15 cellular contexts compared by ENCODE assay signal in genomic region chr22:27776410-27776958, GRCh38. TPM values are rescaled to one million over a fixed set of nuclear protein-coding genes. Genes with fewer than 3 reads are reported as not detected.
DNase-seq lines count a peak whose midpoint lies in the region; ATAC-seq and TF ChIP-seq lines count a peak whose summit lies in the region.
"Had no signal": no experiment of that assay in that cellular context is flagged by ENCODE, and none has a peak within 500 bp of the region (broad histone marks: within the 10 kb centered on the region; RNA-seq: fewer than 3 reads in every experiment).

No MANE protein-coding gene starts in this region.

- TF ChIP-seq EP300 in tibial nerve (IDR thresholded peaks at IDR 0.05), result no peak

- H3K4me3 ChIP-seq in HUES48 (ENCODE audit: low read depth, low read length) (no peak overlapping the region), esophagus squamous epithelium (peak overlapping the region in 2 of 4 donors; percentile 3 to 43), tibial nerve (peak overlapping the region in 2 of 4 donors; percentile 2 to 19)
- H3K4me3 ChIP-seq: pancreas had no signal

- no peaks in the 10 kb centered on the region for H3K27me3 Mint-ChIP-seq in nephron (ENCODE audit: low read depth)

- H3K27me3 ChIP-seq in HUES48 (ENCODE audit: control insufficient read depth, insufficient read depth, low read length) (no peaks in the 10 kb centered on the region), esophagus squamous epithelium (no peaks in the 10 kb centered on the region), tibial nerve (no peaks in the 10 kb centered on the region), foreskin keratinocyte (no peaks in the 10 kb centered on the region)
- H3K27me3 ChIP-seq: pancreas had no signal

- H3K9me3 ChIP-seq in HUES48 (ENCODE audit: control insufficient read depth, insufficient read depth, low read length), result no peaks in the 10 kb centered on the region
- H3K9me3 ChIP-seq in esophagus squamous epithelium, result no peaks in the 10 kb centered on the region
- H3K9me3 ChIP-seq in tibial nerve, result peaks cover 0 to 3% (median 0%) of the 10 kb centered on the region in 4 donors
- H3K9me3 ChIP-seq: pancreas had no signal

- no peak overlapping the region for H3K9ac ChIP-seq in HUES48 (ENCODE audit: low read depth, low read length)

- peak overlapping the region; percentile 37 to 83 (median 77) for H3K27ac Mint-ChIP-seq in nephron
- H3K27ac Mint-ChIP-seq: stimulated activated naive CD8-positive, alpha-beta T cell treated with anti-CD3 and anti-CD28 coated beads, Interleukin-15, Interleukin-2, amounts not matched to agents 100 ng/mL and 50 ng/mL, for 24 hours had no signal

- peak overlapping the region; percentile 62 for H3K27ac ChIP-seq in HUES48 (ENCODE audit: low read depth, low read length)
- peak overlapping the region; percentile 45 to 89 (median 80) for H3K27ac ChIP-seq in esophagus squamous epithelium
- H3K27ac ChIP-seq in tibial nerve, result peak overlapping the region; percentile 24 to 81 (median 54)
- H3K27ac ChIP-seq in foreskin keratinocyte, result no peak overlapping the region
- H3K27ac ChIP-seq: pancreas had no signal

- 38 to 41% methylated on average over 8 to 10 of the region's 12 CpGs for WGBS in esophagus squamous epithelium, 2 donors
- 14 to 16% methylated on average over 12 of the region's 12 CpGs for WGBS in tibial nerve, 2 donors

- H3K4me1 Mint-ChIP-seq in nephron, result peaks cover 67% of the 10 kb centered on the region

- H3K4me3 Mint-ChIP-seq in nephron, result peak overlapping the region; percentile 10 to 43 (median 14)
- H3K4me3 Mint-ChIP-seq: stimulated activated naive CD8-positive, alpha-beta T cell treated with anti-CD3 and anti-CD28 coated beads, Interleukin-15, Interleukin-2, amounts not matched to agents 100 ng/mL and 50 ng/mL, for 24 hours had no signal

- no peaks in the 10 kb centered on the region for H3K36me3 ChIP-seq in HUES48 (ENCODE audit: control insufficient read depth, insufficient read depth, low read length)
- H3K36me3 ChIP-seq in esophagus squamous epithelium, result peaks cover 0 to 4% (median 0%) of the 10 kb centered on the region in 3 donors
- H3K36me3 ChIP-seq in tibial nerve, result no peaks in the 10 kb centered on the region
- H3K36me3 ChIP-seq: pancreas had no signal

- DNase-seq in esophagus squamous epithelium (lab: John Stamatoyannopoulos, UW) (no peak), tibial nerve (ENCODE audit: low spot score in 2 of 2) (no peak), COLO829 (ENCODE audit: low spot score) (no peak), foreskin keratinocyte (no peak)
- no peak for DNase-seq in stimulated activated CD4-positive, alpha-beta T cell treated with anti-CD3 and anti-CD28 coated beads, Interleukin-12 subunit alpha, Interleukin-12 subunit beta, amount 100 ng/mL, for 4 hours
- no peak for DNase-seq in activated CD4-positive, CD25-positive, alpha-beta regulatory T cell (lab: John Stamatoyannopoulos, UW)
- DNase-seq: activated CD4-positive, alpha-beta T cell treated with anti-CD3 and anti-CD28 coated beads for 1 hour; central memory CD4-positive, alpha-beta T cell; kidney; NCI-H774; pancreas; stimulated activated CD4-positive, alpha-beta T cell treated with anti-CD3 and anti-CD28 coated beads, Interleukin-2, amount 100 ng/mL, for 48 hours had no signal

- peaks cover 35% of the 10 kb centered on the region for H3K4me1 ChIP-seq in HUES48 (ENCODE audit: control insufficient read depth, insufficient read depth, low read length)
- peaks cover 7 to 66% (median 14%) of the 10 kb centered on the region in 3 donors for H3K4me1 ChIP-seq in esophagus squamous epithelium
- H3K4me1 ChIP-seq in tibial nerve, result peaks cover 0 to 38% (median 17%) of the 10 kb centered on the region in 4 donors
- H3K4me1 ChIP-seq in foreskin keratinocyte, result no peaks in the 10 kb centered on the region
- H3K4me1 ChIP-seq: pancreas had no signal

- intact Hi-C loops in esophagus squamous epithelium (cut with DNase I), result no loop called here

- H3K36me3 Mint-ChIP-seq in nephron (ENCODE audit: low read depth), result peaks cover 18% of the 10 kb centered on the region

- peaks cover 2% of the 10 kb centered on the region for H3K9me3 Mint-ChIP-seq in nephron
- H3K9me3 Mint-ChIP-seq: stimulated activated naive CD8-positive, alpha-beta T cell treated with anti-CD3 and anti-CD28 coated beads, Interleukin-15, Interleukin-2, amounts not matched to agents 100 ng/mL and 50 ng/mL, for 24 hours had no signal

- TF ChIP-seq CTCF in esophagus squamous epithelium (IDR thresholded peaks at IDR 0.05) (no peak), nephron (IDR thresholded peaks at IDR 0.05; ENCODE audit: unreplicated experiment in 3 of 3) (no peak), tibial nerve (IDR thresholded peaks at IDR 0.05) (no peak), foreskin keratinocyte (conservative IDR thresholded peaks at IDR 0.05) (no peak)

- TF ChIP-seq POLR2A in esophagus squamous epithelium (IDR thresholded peaks at IDR 0.05), result no peak
- no peak for TF ChIP-seq POLR2A in tibial nerve (IDR thresholded peaks at IDR 0.05)

- no peak for ATAC-seq in foreskin keratinocyte
- ATAC-seq: pancreas had no signal

RNA-seq across cellular contexts. Expression of gene MN1, which starts 25.1 kb away (rescaled TPM):
- total RNA-seq in esophagus squamous epithelium, result 1 to 10 TPM; 2.0 to 6.9 (median 3.1) TPM
- total RNA-seq in tibial nerve, result 1 to 10 TPM; 3.9 to 8.2 (median 6.0) TPM
- total RNA-seq in foreskin keratinocyte, result 10.7 and 12.0 TPM in 2 replicates
- 4.2 and 4.6 TPM in 2 replicates for polyA plus RNA-seq in foreskin keratinocyte
